In genomic region chr1:7049913-7050625, GRCh38 we compare ENCODE assay signal across 28 cellular contexts.
"Had no signal": no experiment of that assay in that cellular context is flagged by ENCODE, and none has a peak within 500 bp of the region (broad histone marks: within the 10 kb centered on the region; RNA-seq: fewer than 3 reads in every experiment).

No MANE protein-coding gene starts in this region.

- H3K9ac ChIP-seq: KMS-11, SK-N-SH had no signal

- H3K9me2 ChIP-seq: SK-N-SH had no signal

- H3K4me3 ChIP-seq: ascending aorta, cardiac muscle cell, SJSA1 had no signal

- H3K4me1 ChIP-seq: ascending aorta, SJSA1 had no signal

- H3K4me2 ChIP-seq: KMS-11, SK-N-SH had no signal

- H3K27me3 ChIP-seq: ascending aorta, cardiac muscle cell had no signal

- H3K27me3 Mint-ChIP-seq: activated CD4-positive, alpha-beta T cell treated with anti-CD3 and anti-CD28 coated beads, Interleukin-2, amount 10 ng/mL, durations not matched to agents 7 days and 5 days had no signal

- H3K9me3 Mint-ChIP-seq: activated CD4-positive, alpha-beta T cell treated with anti-CD3 and anti-CD28 coated beads, Interleukin-2, amount 10 ng/mL, durations not matched to agents 7 days and 5 days; activated naive CD8-positive, alpha-beta T cell treated with anti-CD3 and anti-CD28 coated beads, Interleukin-2, amount 10 ng/mL, durations not matched to agents 7 days and 5 days; activated T-cell treated with anti-CD3 and anti-CD28 coated beads, Interleukin-2, amount 50 U/mL, for 24 hours; activated T-helper 2 cell treated with anti-CD3 and anti-CD28 coated beads, Interferon-gamma antibody, Interleukin-2, Interleukin-4, amounts not matched to agents 10 μg/mL and 5 μg/mL and 100 μg/mL, durations not matched to agents 14 hours and 24 hours and 36 hours; T-helper 1 cell treated with Interleukin-12 subunit alpha and Interleukin-12 subunit beta and Interleukin-4 antibody, amounts not matched to agents 30 μg/mL and 1 μg/mL, for 36 hours; T-helper 2 cell treated with Interferon-gamma antibody and Interleukin-4, amounts not matched to agents 5 μg/mL and 100 μg/mL, for 36 hours had no signal

- H3K27ac Mint-ChIP-seq: activated CD4-positive, alpha-beta T cell treated with anti-CD3 and anti-CD28 coated beads, Interleukin-2, amount 10 ng/mL, durations not matched to agents 7 days and 5 days; activated CD8-positive, alpha-beta T cell treated with anti-CD3 and anti-CD28 coated beads, Interleukin-2, amount 10 ng/mL, durations not matched to agents 7 days and 5 days; activated naive CD4-positive, alpha-beta T cell treated with anti-CD3 and anti-CD28 coated beads, Interleukin-2, amount 50 U/mL, for 24 hours; activated naive CD8-positive, alpha-beta T cell treated with anti-CD3 and anti-CD28 coated beads, Interleukin-2, amount 10 ng/mL, durations not matched to agents 7 days and 5 days; activated T-cell treated with anti-CD3 and anti-CD28 coated beads, Interleukin-2, amount 50 U/mL, for 24 hours; activated T-helper 2 cell treated with anti-CD3 and anti-CD28 coated beads, Interferon-gamma antibody, Interleukin-2, Interleukin-4, amounts not matched to agents 10 μg/mL and 5 μg/mL and 100 μg/mL, durations not matched to agents 14 hours and 24 hours and 36 hours; T-helper 1 cell treated with Interleukin-12 subunit alpha and Interleukin-12 subunit beta and Interleukin-4 antibody, amounts not matched to agents 30 μg/mL and 1 μg/mL, for 36 hours; T-helper 2 cell treated with Interferon-gamma antibody and Interleukin-4, amounts not matched to agents 5 μg/mL and 100 μg/mL, for 36 hours had no signal

- H3K27ac ChIP-seq: ascending aorta, cardiac muscle cell, KMS-11, SJSA1 had no signal

- H3K4me1 Mint-ChIP-seq: activated CD4-positive, alpha-beta T cell treated with anti-CD3 and anti-CD28 coated beads, Interleukin-2, amount 10 ng/mL, durations not matched to agents 7 days and 5 days; activated naive CD4-positive, alpha-beta T cell treated with anti-CD3 and anti-CD28 coated beads, Interleukin-2, amount 50 U/mL, for 24 hours; activated naive CD8-positive, alpha-beta T cell treated with anti-CD3 and anti-CD28 coated beads, Interleukin-2, amount 10 ng/mL, durations not matched to agents 7 days and 5 days had no signal

- ATAC-seq: activated CD8-positive, alpha-beta T cell treated with anti-CD3 and anti-CD28 coated beads, Interleukin-2, amount 10 ng/mL, durations not matched to agents 7 days and 5 days; Panc1 had no signal

- H3K9me3 ChIP-seq: ascending aorta, SJSA1, SK-N-SH had no signal

- H3K4me3 Mint-ChIP-seq: activated CD4-positive, alpha-beta T cell treated with anti-CD3 and anti-CD28 coated beads, Interleukin-2, amount 10 ng/mL, durations not matched to agents 7 days and 5 days; activated CD8-positive, alpha-beta T cell treated with anti-CD3 and anti-CD28 coated beads, Interleukin-2, amount 10 ng/mL, durations not matched to agents 7 days and 5 days; activated naive CD4-positive, alpha-beta T cell treated with anti-CD3 and anti-CD28 coated beads, Interleukin-2, amount 50 U/mL, for 24 hours; activated naive CD8-positive, alpha-beta T cell treated with anti-CD3 and anti-CD28 coated beads, Interleukin-2, amount 10 ng/mL, durations not matched to agents 7 days and 5 days; activated T-cell treated with anti-CD3 and anti-CD28 coated beads, Interleukin-2, amount 50 U/mL, for 24 hours; T-helper 1 cell treated with Interleukin-12 subunit alpha and Interleukin-12 subunit beta and Interleukin-4 antibody, amounts not matched to agents 30 μg/mL and 1 μg/mL, for 36 hours; T-helper 2 cell treated with Interferon-gamma antibody and Interleukin-4, amounts not matched to agents 5 μg/mL and 100 μg/mL, for 36 hours had no signal

- H3K36me3 ChIP-seq: ascending aorta, cardiac muscle cell, SJSA1 had no signal

- DNase-seq: activated CD4-positive, alpha-beta T cell treated with anti-CD3 and anti-CD28 coated beads, Interleukin-2, amount 10 ng/mL, durations not matched to agents 7 days and 5 days; activated CD4-positive, alpha-beta T cell treated with anti-CD3 and anti-CD28 coated beads, Interleukin-2, amount 50 U/mL, for 48 hours; activated CD8-positive, alpha-beta T cell treated with anti-CD3 and anti-CD28 coated beads, Interleukin-2, amount 10 ng/mL, durations not matched to agents 7 days and 5 days; activated gamma-delta T cell; activated naive CD4-positive, alpha-beta T cell treated with Interleukin-2 at 50 U/mL for 16 hours; activated naive CD8-positive, alpha-beta T cell treated with anti-CD3 and anti-CD28 coated beads, Interleukin-2, amount 10 ng/mL, durations not matched to agents 7 days and 5 days; activated T-cell treated with anti-CD3 and anti-CD28 coated beads, Interleukin-2, amount 50 U/mL, for 24 hours; NCI-H1092 treated with DMSO at 0.1 percent for 48 hours; NCI-H1417 treated with DMSO at 0.1 percent for 48 hours; NCI-H187 treated with DMSO at 0.1 percent for 48 hours; NCI-H2081; NCI-H2171 treated with DMSO at 0.1 percent for 48 hours; NCI-H2227 treated with DMSO at 0.1 percent for 48 hours; NCI-H446; NCI-H510A treated with DMSO at 0.1 percent for 48 hours; NCI-H526 treated with DMSO at 0.1 percent for 48 hours; NCI-H774; SHP77; SK-N-SH had no signal

- H3K36me3 Mint-ChIP-seq: activated naive CD4-positive, alpha-beta T cell treated with anti-CD3 and anti-CD28 coated beads, Interleukin-2, amount 50 U/mL, for 24 hours; activated naive CD8-positive, alpha-beta T cell treated with anti-CD3 and anti-CD28 coated beads, Interleukin-2, amount 10 ng/mL, durations not matched to agents 7 days and 5 days had no signal
